In genomic region chr20:44832724-44833123, GRCh38 we compare ENCODE assay signal across 12 cellular contexts. TPM values are rescaled to one million over a fixed set of nuclear protein-coding genes. Genes with fewer than 3 reads are reported as not detected.
DNase-seq lines count a peak whose midpoint lies in the region; ATAC-seq and TF ChIP-seq lines count a peak whose summit lies in the region.
"Had no signal": no experiment of that assay in that cellular context is flagged by ENCODE, and none has a peak within 500 bp of the region (broad histone marks: within the 10 kb centered on the region; RNA-seq: fewer than 3 reads in every experiment).

No MANE protein-coding gene starts in this region.

- no peak overlapping the region for H3K4me2 ChIP-seq in osteoblast (ENCODE audit: insufficient read depth, low read length)

- peak overlapping the region; percentile 29 for H2AFZ ChIP-seq in osteoblast (ENCODE audit: low read length)

- TF ChIP-seq CTCF in choroid plexus epithelial cell (conservative IDR thresholded peaks at IDR 0.05; ENCODE audit: low read depth, low read length) = no peak
- TF ChIP-seq CTCF in osteoblast (IDR thresholded peaks at IDR 0.05; ENCODE audit: extremely low read depth, low read depth, low read length) = no peak

- H3K79me2 ChIP-seq in osteoblast (ENCODE audit: insufficient read depth, low read length) = no peaks in the 10 kb centered on the region

- H3K27ac ChIP-seq in osteoblast (ENCODE audit: low read depth, low read length) = no peak overlapping the region

- H4K20me1 ChIP-seq in osteoblast (ENCODE audit: insufficient read depth, low read length) = no peaks in the 10 kb centered on the region

- no peaks in the 10 kb centered on the region for H3K4me1 Mint-ChIP-seq in T-helper 2 cell treated with Interferon-gamma antibody and Interleukin-4, amounts not matched to agents 5 μg/mL and 100 μg/mL, for 36 hours (ENCODE audit: low read depth)

- no peak for ATAC-seq in HG02678 (IDR thresholded peaks at IDR 0.05; ENCODE audit: unreplicated experiment)

- H3K36me3 ChIP-seq in osteoblast (ENCODE audit: insufficient read depth, low read length) = no peaks in the 10 kb centered on the region

- H3K9me3 ChIP-seq in osteoblast (ENCODE audit: low read depth, low read length) = no peaks in the 10 kb centered on the region

- H3K27ac Mint-ChIP-seq in T-helper 2 cell treated with Interferon-gamma antibody and Interleukin-4, amounts not matched to agents 5 μg/mL and 100 μg/mL, for 36 hours = no peak overlapping the region

- H3K9me3 Mint-ChIP-seq in T-helper 2 cell treated with Interferon-gamma antibody and Interleukin-4, amounts not matched to agents 5 μg/mL and 100 μg/mL, for 36 hours = no peaks in the 10 kb centered on the region

- H3K4me3 Mint-ChIP-seq in T-helper 2 cell treated with Interferon-gamma antibody and Interleukin-4, amounts not matched to agents 5 μg/mL and 100 μg/mL, for 36 hours = no peak overlapping the region

- peaks cover 37% of the 10 kb centered on the region for H3K27me3 Mint-ChIP-seq in T-helper 2 cell treated with Interferon-gamma antibody and Interleukin-4, amounts not matched to agents 5 μg/mL and 100 μg/mL, for 36 hours (ENCODE audit: low read depth)

- no peaks in the 10 kb centered on the region for H3K36me3 Mint-ChIP-seq in T-helper 2 cell treated with Interferon-gamma antibody and Interleukin-4, amounts not matched to agents 5 μg/mL and 100 μg/mL, for 36 hours (ENCODE audit: low read depth)

- peak; percentile 70 for DNase-seq in NCI-H345 (lab: John Stamatoyannopoulos, UW)
- DNase-seq in NCI-H345 treated with DMSO at 0.1 percent for 48 hours (lab: John Stamatoyannopoulos, UW; ENCODE audit: unreplicated experiment) = no peak
- DNase-seq in NCI-H226 = peak; percentile 47
- peak; percentile 23 for DNase-seq in choroid plexus epithelial cell (ENCODE audit: low read depth)
- peak; percentile 68 for DNase-seq in osteoblast (ENCODE audit: insufficient read length, low spot score, missing footprints)
- DNase-seq in T-helper 2 cell treated with Interferon-gamma antibody and Interleukin-4, amounts not matched to agents 5 μg/mL and 100 μg/mL, for 36 hours (ENCODE audit: low spot score) = no peak
- no peak for DNase-seq in D341Med (ENCODE audit: low spot score)
- DNase-seq: aorta, foreskin melanocyte, IMR-90, Right ventricle myocardium superior had no signal

- H3K4me1 ChIP-seq in osteoblast (ENCODE audit: insufficient read depth, low read length) = no peaks in the 10 kb centered on the region

- peaks cover 44% of the 10 kb centered on the region for H3K27me3 ChIP-seq in osteoblast (ENCODE audit: insufficient read depth, low read length)

- no peak overlapping the region for H3K4me3 ChIP-seq in choroid plexus epithelial cell (ENCODE audit: low read depth, low read length)
- no peak overlapping the region for H3K4me3 ChIP-seq in osteoblast (ENCODE audit: insufficient read depth, low read length)

RNA-seq across cellular contexts. Expression of gene RIMS4, which starts 22.4 kb away (rescaled TPM):
- 0.29 and 0.36 TPM in 2 replicates for total RNA-seq in osteoblast
- total RNA-seq: IMR-90 had no signal

RNA-seq across cellular contexts. Expression of gene YWHAB, which starts 52.8 kb away (rescaled TPM):
- total RNA-seq in osteoblast = 121 and 135 TPM in 2 replicates

Comparison
In these comparisons a context has a peak if more than half of its experiments do, and no peak if none do; other contexts are left out.
1. DNase-seq: peak in NCI-H345 (single experiment), NCI-H226 (single experiment), choroid plexus epithelial cell (single experiment) and osteoblast (single experiment); none in NCI-H345 treated with DMSO at 0.1 percent for 48 hours (single experiment), T-helper 2 cell treated with Interferon-gamma antibody and Interleukin-4, amounts not matched to agents 5 μg/mL and 100 μg/mL, for 36 hours (single experiment) and D341Med (single experiment).